Comparison of ENCODE assay signal across 25 cellular contexts in genomic region chr18:36064027-36064808, GRCh38. TPM values are rescaled to one million over a fixed set of nuclear protein-coding genes. Genes with fewer than 3 reads are reported as not detected.
DNase-seq lines count a peak whose midpoint lies in the region; ATAC-seq and TF ChIP-seq lines count a peak whose summit lies in the region.
"Had no signal": no experiment of that assay in that cellular context is flagged by ENCODE, and none has a peak within 500 bp of the region (broad histone marks: within the 10 kb centered on the region; RNA-seq: fewer than 3 reads in every experiment).

No MANE protein-coding gene starts in this region.

- no peak overlapping the region; a peak in 2 of 20 replicates for H3K4me3 ChIP-seq in BLaER1 treated with 17β-estradiol and CSF1 and Interleukin-3, amounts not matched to agents 10 nM and 100 nM
- H3K4me3 ChIP-seq in H7 (ENCODE audit: insufficient read depth, low read depth, low read length), result no peak overlapping the region
- no peak overlapping the region for H3K4me3 ChIP-seq in coronary artery
- H3K4me3 ChIP-seq: SJCRH30, transverse colon had no signal

- ATAC-seq in activated T-helper 17 cell treated with anti-CD3 and anti-CD28 coated beads, Interleukin-2, amount 50 U/mL, for 72 hours (replicated peaks), result no peak
- ATAC-seq in naive B cell (ENCODE audit: low read depth in 2 of 2), result no peak
- ATAC-seq: left cardiac atrium; Panc1; stimulated activated memory B cell treated with anti-CD40 and anti-IgM and Interleukin-4, amounts not matched to agents 10 μg/mL and 1 μg/mL and 100 μg/mL, for 72 hours had no signal

- peak overlapping the region; percentile 14 for H3K4me3 Mint-ChIP-seq in activated T-helper 17 cell treated with anti-CD3 and anti-CD28 coated beads, Interleukin-2, amount 50 U/mL, for 72 hours
- H3K4me3 Mint-ChIP-seq in naive B cell, result peak overlapping the region in 6 of 8 donors; percentile 9 to 95 (median 49)
- H3K4me3 Mint-ChIP-seq: central memory CD8-positive, alpha-beta T cell; stimulated activated memory B cell treated with anti-CD40 and anti-IgM and Interleukin-4, amounts not matched to agents 10 μg/mL and 1 μg/mL and 100 μg/mL, for 72 hours had no signal

- TF ChIP-seq CTCF in coronary artery (IDR thresholded peaks at IDR 0.05), result no peak

- H3K4me1 ChIP-seq in BLaER1 treated with 17β-estradiol and CSF1 and Interleukin-3, amounts not matched to agents 10 nM and 100 nM, result peaks cover 10 to 44% (median 22%) of the 10 kb centered on the region in 10 experiments; a peak in 15 of 20 replicates
- H3K4me1 ChIP-seq: SJCRH30 had no signal

- H3K27ac ChIP-seq in BLaER1 treated with 17β-estradiol and CSF1 and Interleukin-3, amounts not matched to agents 10 nM and 100 nM, result no peak overlapping the region; a peak in 1 of 22 replicates
- H3K27ac ChIP-seq in coronary artery, result no peak overlapping the region
- H3K27ac ChIP-seq: SJCRH30, transverse colon, VCaP had no signal

- no peaks in the 10 kb centered on the region for H3K27me3 Mint-ChIP-seq in activated T-helper 17 cell treated with anti-CD3 and anti-CD28 coated beads, Interleukin-2, amount 50 U/mL, for 72 hours
- no peaks in the 10 kb centered on the region for H3K27me3 Mint-ChIP-seq in naive B cell
- H3K27me3 Mint-ChIP-seq: central memory CD8-positive, alpha-beta T cell; stimulated activated memory B cell treated with anti-CD40 and anti-IgM and Interleukin-4, amounts not matched to agents 10 μg/mL and 1 μg/mL and 100 μg/mL, for 72 hours had no signal

- peaks cover 0 to 48% (median 38%) of the 10 kb centered on the region in 11 experiments; a peak in 18 of 22 replicates for H3K9me3 ChIP-seq in BLaER1 treated with 17β-estradiol and CSF1 and Interleukin-3, amounts not matched to agents 10 nM and 100 nM (replicated peaks in 1 of 11)
- H3K9me3 ChIP-seq: SJCRH30, transverse colon had no signal

- H3K27me3 ChIP-seq in BLaER1 treated with 17β-estradiol and CSF1 and Interleukin-3, amounts not matched to agents 10 nM and 100 nM, result no peaks in the 10 kb centered on the region
- H3K27me3 ChIP-seq in H7 (ENCODE audit: control insufficient read depth, insufficient read depth, low read length), result no peaks in the 10 kb centered on the region
- H3K27me3 ChIP-seq: SJCRH30, transverse colon had no signal

- no peak overlapping the region for H3K27ac Mint-ChIP-seq in activated T-helper 17 cell treated with anti-CD3 and anti-CD28 coated beads, Interleukin-2, amount 50 U/mL, for 72 hours
- H3K27ac Mint-ChIP-seq in naive B cell, result peak overlapping the region in 2 of 6 donors; percentile 81 to 82
- H3K27ac Mint-ChIP-seq: stimulated activated memory B cell treated with anti-CD40 and anti-IgM and Interleukin-4, amounts not matched to agents 10 μg/mL and 1 μg/mL and 100 μg/mL, for 72 hours; T-helper 1 cell treated with Interleukin-12 subunit alpha and Interleukin-12 subunit beta and Interleukin-4 antibody, amounts not matched to agents 30 μg/mL and 1 μg/mL, for 36 hours had no signal

- peaks cover 14% of the 10 kb centered on the region for H3K4me1 Mint-ChIP-seq in activated T-helper 17 cell treated with anti-CD3 and anti-CD28 coated beads, Interleukin-2, amount 50 U/mL, for 72 hours
- peaks cover 39 to 64% (median 60%) of the 10 kb centered on the region in 3 donors for H3K4me1 Mint-ChIP-seq in naive B cell

- peak overlapping the region in 1 of 11 experiments; percentile 37; a peak in 1 of 22 replicates for H3K9ac ChIP-seq in BLaER1 treated with 17β-estradiol and CSF1 and Interleukin-3, amounts not matched to agents 10 nM and 100 nM

- no peaks in the 10 kb centered on the region for H3K9me3 Mint-ChIP-seq in activated T-helper 17 cell treated with anti-CD3 and anti-CD28 coated beads, Interleukin-2, amount 50 U/mL, for 72 hours
- no peaks in the 10 kb centered on the region for H3K9me3 Mint-ChIP-seq in naive B cell
- H3K9me3 Mint-ChIP-seq: CD8-positive, alpha-beta memory T cell; central memory CD8-positive, alpha-beta T cell; T-helper 1 cell treated with Interleukin-12 subunit alpha and Interleukin-12 subunit beta and Interleukin-4 antibody, amounts not matched to agents 30 μg/mL and 1 μg/mL, for 36 hours had no signal

- peaks cover 7 to 67% (median 22%) of the 10 kb centered on the region in 11 experiments; a peak in 16 of 22 replicates for H4K20me1 ChIP-seq in BLaER1 treated with 17β-estradiol and CSF1 and Interleukin-3, amounts not matched to agents 10 nM and 100 nM

- peaks cover 4% of the 10 kb centered on the region for H3K36me3 Mint-ChIP-seq in activated T-helper 17 cell treated with anti-CD3 and anti-CD28 coated beads, Interleukin-2, amount 50 U/mL, for 72 hours (ENCODE audit: low read depth)
- no peaks in the 10 kb centered on the region for H3K36me3 Mint-ChIP-seq in naive B cell

- DNase-seq in H7 (peak; percentile 47), naive B cell (no peak), coronary artery (ENCODE audit: low spot score) (no peak), DMS 273 treated with DMSO at 0.1 percent for 48 hours (lab: John Stamatoyannopoulos, UW) (no peak), superior temporal gyrus (ENCODE audit: extremely low spot score) (no peak), NCI-H526 (lab: John Stamatoyannopoulos, UW) (no peak)
- DNase-seq: activated naive CD4-positive, alpha-beta T cell; aorta; CD8-positive, alpha-beta memory T cell; effector CD8-positive, alpha-beta T cell; GOT3; left cardiac atrium; NCI-H1436 treated with DMSO at 0.1 percent for 48 hours; NCI-H2171 treated with DMSO at 0.1 percent for 48 hours; NCI-H774; SJCRH30; stimulated activated CD4-positive, alpha-beta T cell treated with anti-CD3 and anti-CD28 coated beads, Interleukin-1b, Interleukin-23, amount 100 ng/mL, for 48 hours; transverse colon had no signal

- H3K36me3 ChIP-seq in BLaER1 treated with 17β-estradiol and CSF1 and Interleukin-3, amounts not matched to agents 10 nM and 100 nM, result peaks cover 0 to 54% (median 23%) of the 10 kb centered on the region in 11 experiments; a peak in 18 of 22 replicates
- no peaks in the 10 kb centered on the region for H3K36me3 ChIP-seq in H7 (replicated peaks; ENCODE audit: control insufficient read depth, insufficient read depth, low read length)
- H3K36me3 ChIP-seq: SJCRH30, transverse colon had no signal

- H3K4me2 ChIP-seq in BLaER1 treated with 17β-estradiol and CSF1 and Interleukin-3, amounts not matched to agents 10 nM and 100 nM, result peak overlapping the region in 7 of 11 experiments; percentile 13 to 94 (median 44); a peak in 13 of 22 replicates

RNA-seq across cellular contexts. Expression of gene RPRD1A, which starts 3.1 kb away (rescaled TPM):
- 101 and 134 TPM in 2 replicates for total RNA-seq in H7 (2014; rRNA removed; shearing (Covaris generic))
- total RNA-seq in activated T-helper 17 cell treated with anti-CD3 and anti-CD28 coated beads, Interleukin-2, amount 50 U/mL, for 72 hours, result 10 to 100 TPM; 16.3 to 28.9 TPM
- 10 to 100 TPM; 10.9 to 25.4 (median 20.4) TPM for polyA plus RNA-seq in naive B cell (ENCODE audit: low read depth in 6 of 6)
